13 cellular contexts compared by ENCODE assay signal in genomic region chr9:84701801-84702200, GRCh38. TPM values are rescaled to one million over a fixed set of nuclear protein-coding genes. Genes with fewer than 3 reads are reported as not detected.
DNase-seq lines count a peak whose midpoint lies in the region; ATAC-seq, FAIRE-seq and TF ChIP-seq lines count a peak whose summit lies in the region.
"Had no signal": no experiment of that assay in that cellular context is flagged by ENCODE, and none has a peak within 500 bp of the region (broad histone marks: within the 10 kb centered on the region; RNA-seq: fewer than 3 reads in every experiment).

No MANE protein-coding gene starts in this region.

- H3K9me3 ChIP-seq in keratinocyte (ENCODE audit: control insufficient read depth, low read depth, low read length), result no peaks in the 10 kb centered on the region
- H3K9me3 ChIP-seq in PC-9 (ENCODE audit: insufficient read depth, low read depth), result no peaks in the 10 kb centered on the region
- H3K9me3 ChIP-seq: uterus had no signal

- BruUV-seq in PC-9 (replicated peaks; lab: Mats Ljungman, UMichigan), result no TSS peak

- H3K4me3 ChIP-seq in keratinocyte (ENCODE audit: control insufficient read depth in 2 of 3, extremely low read depth in 1 of 3, insufficient read depth in 2 of 3, low read depth in 1 of 3, low read length in 3 of 3) (no peak overlapping the region), PC-9 (no peak overlapping the region)
- H3K4me3 ChIP-seq: uterus had no signal

- dilution Hi-C loops in keratinocyte (cut with MboI; ENCODE audit: extremely low pct_ligation_motif_present, low sequenced_read_pairs), result no loop called here

- H3K4me2 ChIP-seq in keratinocyte (ENCODE audit: control insufficient read depth, extremely low read depth, insufficient read depth, low read depth, low read length) (no peak overlapping the region), PC-9 (no peak overlapping the region)

- POLR2A ChIA-PET in PC-9 (lab: Charles Lee; ENCODE audit: unreplicated experiment), result no interaction called here

- H3K4me1 ChIP-seq in keratinocyte (ENCODE audit: control insufficient read depth, extremely low read depth, insufficient read depth, low read length), result no peaks in the 10 kb centered on the region
- H3K4me1 ChIP-seq in PC-9 (replicated peaks; ENCODE audit: insufficient read depth), result no peaks in the 10 kb centered on the region
- H3K4me1 ChIP-seq: uterus had no signal

- H3K27ac ChIP-seq in keratinocyte (ENCODE audit: control insufficient read depth, insufficient read depth, low read length), result no peak overlapping the region
- no peak overlapping the region for H3K27ac ChIP-seq in PC-9
- H3K27ac ChIP-seq: uterus, VCaP had no signal

- H3K36me3 ChIP-seq in keratinocyte (ENCODE audit: control insufficient read depth in 2 of 2, extremely low read depth in 1 of 2, insufficient read depth in 2 of 2, low read length in 2 of 2) (no peaks in the 10 kb centered on the region), PC-9 (ENCODE audit: low read depth) (no peaks in the 10 kb centered on the region)
- H3K36me3 ChIP-seq: uterus had no signal

- H3K9me1 ChIP-seq in keratinocyte (ENCODE audit: control insufficient read depth, extremely low read depth, insufficient read depth, low read length), result no peaks in the 10 kb centered on the region

- H3K9ac ChIP-seq in keratinocyte (ENCODE audit: control insufficient read depth, extremely low read depth, insufficient read depth, low read length), result no peak overlapping the region

- peak; percentile 88 for ATAC-seq in GM18867 (IDR thresholded peaks at IDR 0.05; ENCODE audit: unreplicated experiment)
- peak; percentile 88 for ATAC-seq in GM21576 (IDR thresholded peaks at IDR 0.05; ENCODE audit: unreplicated experiment)
- ATAC-seq in HG03139 (IDR thresholded peaks at IDR 0.05; ENCODE audit: unreplicated experiment), result peak; percentile 80

- H3K9me2 ChIP-seq in PC-9 (ENCODE audit: insufficient read depth), result no peaks in the 10 kb centered on the region

- H3K27me3 ChIP-seq in keratinocyte (ENCODE audit: control insufficient read depth, extremely low read depth, insufficient read depth, low read length), result no peaks in the 10 kb centered on the region
- H3K27me3 ChIP-seq in PC-9 (ENCODE audit: insufficient read depth, low read depth), result no peaks in the 10 kb centered on the region
- H3K27me3 ChIP-seq: uterus had no signal

- intact Hi-C loops in PC-9 (cut with micrococcal nuclease; ENCODE audit: unreplicated experiment), result no loop called here

- CTCF ChIA-PET in PC-9 (lab: Charles Lee), result no interaction called here

- TF ChIP-seq CTCF in keratinocyte (optimal IDR thresholded peaks at IDR 0.05 in 1 of 3, IDR thresholded peaks at IDR 0.05 in 1 of 3, conservative IDR thresholded peaks at IDR 0.05 in 1 of 3; ENCODE audit: extremely low read depth in 1 of 3, insufficient read depth in 2 of 3, low read length in 3 of 3) (no peak), PC-9 (conservative IDR thresholded peaks at IDR 0.05) (no peak)

- H4K20me1 ChIP-seq in keratinocyte (ENCODE audit: control insufficient read depth, extremely low read depth, insufficient read depth, low read length) (no peaks in the 10 kb centered on the region), PC-9 (ENCODE audit: insufficient read depth) (no peaks in the 10 kb centered on the region)

- no peak overlapping the region for H2AFZ ChIP-seq in keratinocyte (ENCODE audit: control insufficient read depth, low read length)
- no peak overlapping the region for H2AFZ ChIP-seq in PC-9

- FAIRE-seq in keratinocyte (lab: Jason Lieb, UNC), result peak; percentile 13

- H3K79me2 ChIP-seq in keratinocyte (ENCODE audit: control insufficient read depth, insufficient read depth, low read length) (no peaks in the 10 kb centered on the region), PC-9 (ENCODE audit: low read depth) (no peaks in the 10 kb centered on the region)

- DNase-seq in keratinocyte (ENCODE audit: low read depth, low spot score) (no peak), PC-9 (no peak), COLO829 (ENCODE audit: low spot score) (no peak)
- DNase-seq in NK-92 treated with Interleukin-12 subunit alpha and Interleukin-12 subunit beta, amount 100 ng/mL, for 24 hours (lab: John Stamatoyannopoulos, UW), result no peak
- DNase-seq in stimulated activated CD4-positive, alpha-beta T cell treated with anti-CD3 and anti-CD28 coated beads, Interleukin-2, amount 100 ng/mL, for 24 hours, result no peak
- DNase-seq: CD4-positive, CD25-positive, alpha-beta regulatory T cell; effector CD8-positive, alpha-beta T cell; H7; uterus had no signal

- H3F3A ChIP-seq in PC-9 (ENCODE audit: insufficient read depth, low read depth), result no peaks in the 10 kb centered on the region

RNA-seq across cellular contexts. Expression of gene NTRK2, which starts 32.3 kb away (rescaled TPM):
- 0.03 to 0.10 TPM (median 0.08 TPM) in 3 replicates for polyA plus RNA-seq in keratinocyte
- polyA plus RNA-seq in keratinocyte (2011; ENCODE audit: low read depth), result 0.07 TPM
- polyA plus RNA-seq in keratinocyte (2011; cell fraction: cytosol; rRNA removed), result 0.05 and 0.06 TPM in 2 replicates
- polyA plus RNA-seq in keratinocyte (2011; cell fraction: nucleus; rRNA removed), result 0.11 and 0.15 TPM in 2 replicates
- polyA plus RNA-seq in keratinocyte (2012; ENCODE audit: low replicate concordance), result 0.03 and 0.04 TPM in 2 replicates
- polyA minus RNA-seq in keratinocyte, result 0.13 TPM in 2 of 3 replicates, not detected in the other
- polyA minus RNA-seq in keratinocyte (2011; cell fraction: cytosol; rRNA and poly(A)+ RNA removed), result not detected
- 0.11 and 0.39 TPM in 2 replicates for polyA minus RNA-seq in keratinocyte (2011; cell fraction: nucleus; rRNA and poly(A)+ RNA removed)
- total RNA-seq in PC-9 (2021), result not detected in 2 replicates
- total RNA-seq: H7 had no signal
